Comparison of ENCODE assay signal across 18 cellular contexts in the genomic region with DNA sequence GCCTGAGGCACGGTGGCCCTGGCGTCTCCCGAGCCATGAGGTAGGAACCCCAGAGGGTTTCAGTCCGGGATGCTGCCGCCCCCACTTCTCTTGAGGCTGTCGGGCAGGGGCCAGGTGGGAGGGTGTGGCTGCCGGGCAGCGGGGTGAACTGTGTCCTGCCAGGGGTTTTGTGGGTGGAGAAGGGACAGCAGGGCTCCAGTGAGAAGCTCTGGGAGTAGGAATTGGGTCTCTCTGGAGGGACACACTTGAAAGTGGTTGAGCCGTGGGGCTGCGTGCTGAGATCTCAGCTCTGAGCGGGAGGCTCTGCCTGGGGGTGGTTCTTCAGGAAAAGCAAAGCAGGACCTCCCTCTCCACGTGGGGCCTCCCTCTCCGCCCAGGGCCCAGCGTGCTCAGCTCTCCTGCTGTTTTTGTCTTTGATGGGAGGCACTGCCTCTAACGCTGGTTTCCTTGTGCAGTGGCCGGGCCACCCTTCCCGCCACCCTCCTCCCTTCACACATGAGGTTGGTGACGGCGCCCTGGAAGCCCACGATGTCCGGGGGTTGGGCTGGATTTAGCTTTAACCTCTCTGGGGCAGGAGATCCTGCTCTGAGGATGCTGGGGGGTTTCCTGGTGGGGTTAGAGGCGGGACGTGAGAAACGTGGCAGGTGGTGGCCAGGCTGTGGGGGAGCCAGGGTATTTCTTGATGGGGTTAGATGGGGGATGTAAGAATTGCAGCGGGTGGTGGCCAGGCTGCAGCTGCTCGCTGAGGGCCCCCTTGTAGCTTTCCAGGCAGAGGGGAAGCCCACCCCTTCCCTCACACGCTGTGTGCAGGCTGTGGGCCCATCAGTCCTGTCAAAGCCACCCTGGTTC. TPM values are rescaled to one million over a fixed set of nuclear protein-coding genes. Genes with fewer than 3 reads are reported as not detected.
DNase-seq lines count a peak whose midpoint lies in the region; ATAC-seq, FAIRE-seq and TF ChIP-seq lines count a peak whose summit lies in the region.
"Had no signal": no experiment of that assay in that cellular context is flagged by ENCODE, and none has a peak within 500 bp of the region (broad histone marks: within the 10 kb centered on the region; RNA-seq: fewer than 3 reads in every experiment).

No MANE protein-coding gene starts in this region.

- H3K9ac ChIP-seq in GM12878 (ENCODE audit: control insufficient read depth, insufficient read depth, low read length), result no peak overlapping the region

- H3K36me3 ChIP-seq in GM12878 (ENCODE audit: control insufficient read depth in 2 of 2, insufficient read depth in 2 of 2, low read length in 1 of 2), result peaks cover 27 to 60% of the 10 kb centered on the region in 2 experiments

- CTCF ChIA-PET in GM12878 (lab: Yijun Ruan, JAX), result interaction anchor here (0.9 kb wide), 1 partner anchor 15 kb away, joined by 3 read pairs; the partner anchor contains the start of gene ZNF554

- POLR2A ChIA-PET in GM12878 (lab: Charles Lee), result interaction anchor here (0.6 to 0.9 kb wide), 3 partner anchors 21 to 1090 kb away, joined by 3 to 7 read pairs (median 5); partner anchors contain the start of gene SGTA

- RAD21 ChIA-PET in GM12878 (lab: Charles Lee; ENCODE audit: unreplicated experiment), result no interaction called here

- no peak overlapping the region for H2AFZ ChIP-seq in GM12878 (ENCODE audit: control insufficient read depth, low read depth, low read length)
- H2AFZ ChIP-seq: PC-9 had no signal

- H3K4me3 Mint-ChIP-seq in activated T-cell treated with anti-CD3 and anti-CD28 coated beads, Interleukin-2, amount 50 U/mL, for 24 hours, result no peak overlapping the region
- no peak overlapping the region for H3K4me3 Mint-ChIP-seq in stimulated activated memory B cell treated with anti-CD40 and anti-IgM and Interleukin-4, amounts not matched to agents 10 μg/mL and 1 μg/mL and 100 μg/mL, for 72 hours
- H3K4me3 Mint-ChIP-seq in CD14-positive monocyte, result no peak overlapping the region
- H3K4me3 Mint-ChIP-seq: HFFc6 had no signal

- no TSS peak for BruUV-seq in GM12878 (replicated peaks; lab: Mats Ljungman, UMichigan)

- no peak for TF ChIP-seq POLR2A in GM12878 (IDR thresholded peaks at IDR 0.05; ENCODE audit: low read depth, low read length)

- H4K20me1 ChIP-seq in GM12878 (ENCODE audit: control insufficient read depth, insufficient read depth), result no peaks in the 10 kb centered on the region

- H3K27me3 ChIP-seq in GM12878 (replicated peaks in 1 of 2; ENCODE audit: control insufficient read depth in 2 of 2, insufficient read depth in 2 of 2, low read length in 1 of 2), result no peaks in the 10 kb centered on the region
- H3K27me3 ChIP-seq: MG63, SJSA1 had no signal

- no peaks in the 10 kb centered on the region; the same call in 2 of the 3 replicates for H3K9me3 ChIP-seq in GM12878 (replicated peaks; ENCODE audit: control insufficient read depth, insufficient read depth, low read length)
- H3K9me3 ChIP-seq: MG63, SJSA1 had no signal

- no peaks in the 10 kb centered on the region for H3K9me3 Mint-ChIP-seq in activated T-cell treated with anti-CD3 and anti-CD28 coated beads, Interleukin-2, amount 50 U/mL, for 24 hours
- H3K9me3 Mint-ChIP-seq in stimulated activated memory B cell treated with anti-CD40 and anti-IgM and Interleukin-4, amounts not matched to agents 10 μg/mL and 1 μg/mL and 100 μg/mL, for 72 hours, result no peaks in the 10 kb centered on the region
- peaks cover 0 to 5% (median 0%) of the 10 kb centered on the region in 7 donors for H3K9me3 Mint-ChIP-seq in CD14-positive monocyte
- H3K9me3 Mint-ChIP-seq: HFFc6 had no signal

- intact Hi-C loops in GM12878 (cut with micrococcal nuclease; ENCODE audit: unreplicated experiment) (no loop called here), CD14-positive monocyte (cut with micrococcal nuclease) (no loop called here)

- no peak for TF ChIP-seq EP300 in GM12878 (IDR thresholded peaks at IDR 0.05; ENCODE audit: borderline replicate concordance in 1 of 2, control insufficient read depth in 1 of 2, low read depth in 2 of 2, low read length in 2 of 2)

- no peaks in the 10 kb centered on the region for H3K79me2 ChIP-seq in GM12878 (ENCODE audit: control insufficient read depth, insufficient read depth, low read length)

- H3K36me3 Mint-ChIP-seq in activated T-cell treated with anti-CD3 and anti-CD28 coated beads, Interleukin-2, amount 50 U/mL, for 24 hours (ENCODE audit: low read depth), result peaks cover 88% of the 10 kb centered on the region
- peaks cover 67% of the 10 kb centered on the region for H3K36me3 Mint-ChIP-seq in stimulated activated memory B cell treated with anti-CD40 and anti-IgM and Interleukin-4, amounts not matched to agents 10 μg/mL and 1 μg/mL and 100 μg/mL, for 72 hours
- H3K36me3 Mint-ChIP-seq in CD14-positive monocyte, result peaks cover 36 to 76% of the 10 kb centered on the region in 2 donors

- in situ Hi-C loops in GM12878 (cut with MboI), result no loop called here

- ATAC-seq in GM12878 (no peak), HG03045 (IDR thresholded peaks at IDR 0.05; ENCODE audit: unreplicated experiment) (no peak)
- ATAC-seq in stimulated activated memory B cell treated with anti-CD40 and anti-IgM and Interleukin-4, amounts not matched to agents 10 μg/mL and 1 μg/mL and 100 μg/mL, for 72 hours, result no peak

- H3K4me1 Mint-ChIP-seq in activated T-cell treated with anti-CD3 and anti-CD28 coated beads, Interleukin-2, amount 50 U/mL, for 24 hours (ENCODE audit: low read depth), result no peaks in the 10 kb centered on the region
- peaks cover 16% of the 10 kb centered on the region for H3K4me1 Mint-ChIP-seq in stimulated activated memory B cell treated with anti-CD40 and anti-IgM and Interleukin-4, amounts not matched to agents 10 μg/mL and 1 μg/mL and 100 μg/mL, for 72 hours
- H3K4me1 Mint-ChIP-seq in CD14-positive monocyte, result no peaks in the 10 kb centered on the region

- H3K27ac ChIP-seq in GM12878 (ENCODE audit: control insufficient read depth, insufficient read depth), result no peak overlapping the region; the same call in 1 of the 2 replicates
- H3K27ac ChIP-seq: PC-9, SJSA1 had no signal

- SMC1A ChIA-PET in GM12878 (lab: Charles Lee; ENCODE audit: uncharacterized antibody, unreplicated experiment), result interaction anchor here (0.6 to 1.9 kb wide), 3 partner anchors 10 to 156 kb away, joined by 3 to 5 read pairs (median 4); partner anchors contain the start of gene ZNF554

- no peak for TF ChIP-seq RAD21 in GM12878 (IDR thresholded peaks at IDR 0.05; ENCODE audit: insufficient read depth, low read depth, low read length)

- no peak for FAIRE-seq in GM12878 (lab: Jason Lieb, UNC)

- WGBS in GM12878 (ENCODE audit: insufficient coverage, insufficient replicate concordance, low lambda C conversion rate, missing lambda C conversion rate), result 85% methylated on average over 27 of the region's 27 CpGs

- H3K27ac Mint-ChIP-seq in activated T-cell treated with anti-CD3 and anti-CD28 coated beads, Interleukin-2, amount 50 U/mL, for 24 hours, result peak overlapping the region; percentile 33
- H3K27ac Mint-ChIP-seq in stimulated activated memory B cell treated with anti-CD40 and anti-IgM and Interleukin-4, amounts not matched to agents 10 μg/mL and 1 μg/mL and 100 μg/mL, for 72 hours, result peak overlapping the region; percentile 24
- peak overlapping the region in 2 of 7 donors; percentile 18 to 46 for H3K27ac Mint-ChIP-seq in CD14-positive monocyte
- H3K27ac Mint-ChIP-seq: HFFc6 had no signal

- no peak for TF ChIP-seq CTCF in GM20000 (IDR thresholded peaks at IDR 0.05; ENCODE audit: extremely low read depth, missing control alignments)
- no peak for TF ChIP-seq CTCF in GM12878 (IDR thresholded peaks at IDR 0.05 in 2 of 3, conservative IDR thresholded peaks at IDR 0.05 in 1 of 3; ENCODE audit: control insufficient read depth in 2 of 3, extremely low read depth in 1 of 3, insufficient read depth in 1 of 3, low read depth in 3 of 3, low read length in 3 of 3)
- no peak for TF ChIP-seq CTCF in CD14-positive monocyte (IDR thresholded peaks at IDR 0.05)

- no peaks in the 10 kb centered on the region for H3K27me3 Mint-ChIP-seq in activated T-cell treated with anti-CD3 and anti-CD28 coated beads, Interleukin-2, amount 50 U/mL, for 24 hours
- no peaks in the 10 kb centered on the region for H3K27me3 Mint-ChIP-seq in stimulated activated memory B cell treated with anti-CD40 and anti-IgM and Interleukin-4, amounts not matched to agents 10 μg/mL and 1 μg/mL and 100 μg/mL, for 72 hours
- H3K27me3 Mint-ChIP-seq in CD14-positive monocyte (ENCODE audit: low read depth in 3 of 3), result peaks cover 0 to 4% (median 0%) of the 10 kb centered on the region in 3 donors

- DNase-seq in activated T-cell treated with anti-CD3 and anti-CD28 coated beads, Interleukin-2, amount 50 U/mL, for 24 hours, result no peak
- no peak for DNase-seq in activated T-cell treated with anti-CD3 and anti-CD28 coated beads, Interleukin-2, amount 50 U/mL, for 48 hours
- peak; percentile 19 for DNase-seq in GM20000 (ENCODE audit: low spot score)
- DNase-seq in GM12878 (ENCODE audit: low read depth, low spot score), result no peak
- no peak for DNase-seq in CD14-positive monocyte (ENCODE audit: low spot score)
- DNase-seq in NCI-H187 treated with DMSO at 0.1 percent for 48 hours (lab: John Stamatoyannopoulos, UW), result no peak
- DNase-seq: 8988T, C1 segment of cervical spinal cord, DMS 273 treated with DMSO at 0.1 percent for 48 hours, GOT3, HFFc6, MG63, NCI-H1092, NCI-H510A treated with DMSO at 0.1 percent for 48 hours, PC-9 had no signal

- H3K4me2 ChIP-seq in GM12878 (ENCODE audit: control insufficient read depth, insufficient read depth), result no peak overlapping the region
- H3K4me2 ChIP-seq: PC-9 had no signal

- no peaks in the 10 kb centered on the region for H3K4me1 ChIP-seq in GM12878 (ENCODE audit: control insufficient read depth, insufficient read depth, low read length)
- H3K4me1 ChIP-seq: SJSA1 had no signal

- no peak overlapping the region for H3K4me3 ChIP-seq in GM12878
- H3K4me3 ChIP-seq: MG63, PC-9, SJSA1 had no signal

RNA-seq across cellular contexts. Expression of gene ZNF554, which starts 15.3 kb away (rescaled TPM):
- total RNA-seq in GM12878 (2013; cell fraction: nucleolus; rRNA removed), result 7.0 and 7.1 TPM in 2 replicates
- total RNA-seq in GM12878 (2014; rRNA removed) (1.7 and 2.1 TPM in 2 replicates), GM12878 (2014; rRNA removed; fragmentation: Illumina TruSeq; extraction: Trizol) (1.5 and 1.8 TPM in 2 replicates), GM12878 (2021) (1.7 TPM in 2 replicates)
- polyA plus RNA-seq in GM12878 (2011; ENCODE audit: low read depth), result 0.98 TPM
- polyA plus RNA-seq in GM12878 (2011; rRNA removed) (1.3 and 1.7 TPM in 2 replicates), GM12878 (2014; fragmentation: Illumina TruSeq; extraction: Trizol) (1.2 and 1.4 TPM in 2 replicates), GM12878 (2014; fragmentation: Nextera tagmentation; extraction: Ambion mirVana) (under 1 TPM; 0.19 to 0.38 TPM), GM12878 (2014; rRNA removed) (0.96 and 1.3 TPM in 2 replicates), GM12878 (2016; fragmentation: Nextera tagmentation; extraction: Ambion mirVana) (1 to 10 TPM; 1.2 to 1.4 TPM), CD14-positive monocyte (under 1 TPM; 0.79 to 0.91 TPM)
- 1.1 and 1.2 TPM in 2 replicates for polyA plus RNA-seq in GM12878 (2011; cell fraction: cytosol; rRNA removed)
- 1.1 TPM in 2 replicates for polyA plus RNA-seq in GM12878 (2011; cell fraction: nucleus; rRNA removed)
- polyA plus RNA-seq in GM12878 (2012), result 1.1 and 1.4 TPM in 2 replicates
- 1.3 and 1.6 TPM in 2 replicates for polyA minus RNA-seq in GM12878 (2011; rRNA and poly(A)+ RNA removed)
- polyA minus RNA-seq in GM12878 (2011; cell fraction: cytosol; rRNA and poly(A)+ RNA removed), result 0.94 and 1.6 TPM in 2 replicates
- 0.48 and 0.77 TPM in 2 replicates for polyA minus RNA-seq in GM12878 (2011; cell fraction: nucleus; rRNA and poly(A)+ RNA removed)

RNA-seq across cellular contexts. Expression of gene THOP1, which starts 19.1 kb away (rescaled TPM):
- total RNA-seq in GM12878 (2013; cell fraction: nucleolus; rRNA removed), result 230 and 309 TPM in 2 replicates
- 260 and 270 TPM in 2 replicates for total RNA-seq in GM12878 (2014; rRNA removed)
- total RNA-seq in GM12878 (2014; rRNA removed; fragmentation: Illumina TruSeq; extraction: Trizol), result 75.9 and 77.5 TPM in 2 replicates
- 217 and 220 TPM in 2 replicates for total RNA-seq in GM12878 (2021)
- polyA plus RNA-seq in GM12878 (2011; ENCODE audit: low read depth), result 25.4 TPM
- polyA plus RNA-seq in GM12878 (2011; rRNA removed), result 72.8 and 137 TPM in 2 replicates
- 144 and 196 TPM in 2 replicates for polyA plus RNA-seq in GM12878 (2011; cell fraction: cytosol; rRNA removed)
- 439 and 527 TPM in 2 replicates for polyA plus RNA-seq in GM12878 (2011; cell fraction: nucleus; rRNA removed)
- polyA plus RNA-seq in GM12878 (2012), result 116 and 134 TPM in 2 replicates
- polyA plus RNA-seq in GM12878 (2014; fragmentation: Illumina TruSeq; extraction: Trizol), result 36.0 and 76.8 TPM in 2 replicates
- 1 to 10 TPM; 1.9 to 3.8 TPM for polyA plus RNA-seq in GM12878 (2014; fragmentation: Nextera tagmentation; extraction: Ambion mirVana)
- 200 and 240 TPM in 2 replicates for polyA plus RNA-seq in GM12878 (2014; rRNA removed)
- polyA plus RNA-seq in GM12878 (2016; fragmentation: Nextera tagmentation; extraction: Ambion mirVana), result 100 to 1,000 TPM; 220 to 241 TPM
- polyA minus RNA-seq in GM12878 (2011; rRNA and poly(A)+ RNA removed), result 97.9 and 180 TPM in 2 replicates
- polyA minus RNA-seq in GM12878 (2011; cell fraction: cytosol; rRNA and poly(A)+ RNA removed), result 59.6 and 71.5 TPM in 2 replicates
- 43.6 and 46.6 TPM in 2 replicates for polyA minus RNA-seq in GM12878 (2011; cell fraction: nucleus; rRNA and poly(A)+ RNA removed)
- polyA plus RNA-seq in CD14-positive monocyte, result 10 to 100 TPM; 14.6 to 17.6 TPM

RNA-seq across cellular contexts. Expression of gene SGTA, which starts 21.3 kb away (rescaled TPM):
- 27.0 and 30.4 TPM in 2 replicates for total RNA-seq in GM12878 (2013; cell fraction: nucleolus; rRNA removed)
- total RNA-seq in GM12878 (2014; rRNA removed) (51.2 and 59.2 TPM in 2 replicates), GM12878 (2014; rRNA removed; fragmentation: Illumina TruSeq; extraction: Trizol) (22.9 and 26.2 TPM in 2 replicates), GM12878 (2021) (69.2 and 76.3 TPM in 2 replicates)
- 22.0 TPM for polyA plus RNA-seq in GM12878 (2011; ENCODE audit: low read depth)
- polyA plus RNA-seq in GM12878 (2011; rRNA removed) (19.9 and 32.9 TPM in 2 replicates), GM12878 (2014; fragmentation: Illumina TruSeq; extraction: Trizol) (13.2 and 37.1 TPM in 2 replicates), GM12878 (2014; fragmentation: Nextera tagmentation; extraction: Ambion mirVana) (1 to 10 TPM; 2.0 to 3.1 TPM), GM12878 (2014; rRNA removed) (64.2 and 78.7 TPM in 2 replicates), GM12878 (2016; fragmentation: Nextera tagmentation; extraction: Ambion mirVana) (100 to 1,000 TPM; 102 TPM), CD14-positive monocyte (10 to 100 TPM; 21.6 to 22.0 TPM)
- polyA plus RNA-seq in GM12878 (2011; cell fraction: cytosol; rRNA removed), result 70.3 and 75.7 TPM in 2 replicates
- 59.1 and 86.4 TPM in 2 replicates for polyA plus RNA-seq in GM12878 (2011; cell fraction: nucleus; rRNA removed)
- 46.1 and 46.5 TPM in 2 replicates for polyA plus RNA-seq in GM12878 (2012)
- 12.0 and 30.2 TPM in 2 replicates for polyA minus RNA-seq in GM12878 (2011; rRNA and poly(A)+ RNA removed)
- 15.9 and 16.7 TPM in 2 replicates for polyA minus RNA-seq in GM12878 (2011; cell fraction: cytosol; rRNA and poly(A)+ RNA removed)
- 9.7 and 20.9 TPM in 2 replicates for polyA minus RNA-seq in GM12878 (2011; cell fraction: nucleus; rRNA and poly(A)+ RNA removed)

RNA-seq across cellular contexts. Expression of gene ZNF555, which starts 36.9 kb away (rescaled TPM):
- 5.0 and 5.1 TPM in 2 replicates for total RNA-seq in GM12878 (2013; cell fraction: nucleolus; rRNA removed)
- total RNA-seq in GM12878 (2014; rRNA removed) (0.62 and 0.71 TPM in 2 replicates), GM12878 (2014; rRNA removed; fragmentation: Illumina TruSeq; extraction: Trizol) (1.6 and 1.7 TPM in 2 replicates), GM12878 (2021) (0.90 and 1.2 TPM in 2 replicates)
- polyA plus RNA-seq in GM12878 (2011; ENCODE audit: low read depth), result 1.2 TPM
- polyA plus RNA-seq in GM12878 (2011; rRNA removed) (1.9 and 2.8 TPM in 2 replicates), GM12878 (2014; fragmentation: Illumina TruSeq; extraction: Trizol) (1.3 and 1.5 TPM in 2 replicates), GM12878 (2014; fragmentation: Nextera tagmentation; extraction: Ambion mirVana) (1 to 10 TPM in 1 of 2 experiments, under 1 TPM in 1; 0.68 to 1.7 TPM), GM12878 (2014; rRNA removed) (0.58 and 1.0 TPM in 2 replicates), GM12878 (2016; fragmentation: Nextera tagmentation; extraction: Ambion mirVana) (1 to 10 TPM; 1.2 to 1.4 TPM), CD14-positive monocyte (1 to 10 TPM; 2.6 to 2.9 TPM)
- polyA plus RNA-seq in GM12878 (2011; cell fraction: cytosol; rRNA removed), result 0.70 and 0.82 TPM in 2 replicates
- polyA plus RNA-seq in GM12878 (2011; cell fraction: nucleus; rRNA removed), result 1.1 and 1.2 TPM in 2 replicates
- 1.7 and 2.3 TPM in 2 replicates for polyA plus RNA-seq in GM12878 (2012)
- polyA minus RNA-seq in GM12878 (2011; rRNA and poly(A)+ RNA removed), result 1.8 and 2.6 TPM in 2 replicates
- 0.80 and 0.83 TPM in 2 replicates for polyA minus RNA-seq in GM12878 (2011; cell fraction: cytosol; rRNA and poly(A)+ RNA removed)
- 0.60 and 0.86 TPM in 2 replicates for polyA minus RNA-seq in GM12878 (2011; cell fraction: nucleus; rRNA and poly(A)+ RNA removed)
